In the genomic region with DNA sequence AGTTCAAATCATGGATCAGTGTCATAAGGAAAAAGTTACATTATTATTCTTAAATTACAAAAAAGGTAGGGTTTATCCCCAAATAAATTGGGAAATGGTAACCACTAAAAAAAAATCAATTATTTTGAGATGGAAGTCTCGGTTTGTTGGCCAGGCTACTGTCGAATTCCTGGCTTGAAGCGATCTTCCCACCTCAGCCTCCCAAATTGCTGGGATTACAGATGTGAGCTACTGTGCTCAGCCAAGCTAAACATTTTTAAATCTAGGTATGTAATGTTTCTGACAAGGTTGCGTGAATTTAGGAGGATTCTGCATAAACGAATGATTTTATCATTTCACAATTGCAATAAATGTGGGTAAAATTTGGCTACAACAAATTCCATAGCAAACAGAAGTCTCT, we compare ENCODE assay signal across 1 cellular context.
TF ChIP-seq lines count a peak whose summit lies in the region.

No MANE protein-coding gene starts in this region.

TF ChIP-seq in GM23338, 12 proteins besides CTCF, POLR2A, EP300 and RAD21 (continued from another document):
- TF ChIP-seq, protein P1, sequence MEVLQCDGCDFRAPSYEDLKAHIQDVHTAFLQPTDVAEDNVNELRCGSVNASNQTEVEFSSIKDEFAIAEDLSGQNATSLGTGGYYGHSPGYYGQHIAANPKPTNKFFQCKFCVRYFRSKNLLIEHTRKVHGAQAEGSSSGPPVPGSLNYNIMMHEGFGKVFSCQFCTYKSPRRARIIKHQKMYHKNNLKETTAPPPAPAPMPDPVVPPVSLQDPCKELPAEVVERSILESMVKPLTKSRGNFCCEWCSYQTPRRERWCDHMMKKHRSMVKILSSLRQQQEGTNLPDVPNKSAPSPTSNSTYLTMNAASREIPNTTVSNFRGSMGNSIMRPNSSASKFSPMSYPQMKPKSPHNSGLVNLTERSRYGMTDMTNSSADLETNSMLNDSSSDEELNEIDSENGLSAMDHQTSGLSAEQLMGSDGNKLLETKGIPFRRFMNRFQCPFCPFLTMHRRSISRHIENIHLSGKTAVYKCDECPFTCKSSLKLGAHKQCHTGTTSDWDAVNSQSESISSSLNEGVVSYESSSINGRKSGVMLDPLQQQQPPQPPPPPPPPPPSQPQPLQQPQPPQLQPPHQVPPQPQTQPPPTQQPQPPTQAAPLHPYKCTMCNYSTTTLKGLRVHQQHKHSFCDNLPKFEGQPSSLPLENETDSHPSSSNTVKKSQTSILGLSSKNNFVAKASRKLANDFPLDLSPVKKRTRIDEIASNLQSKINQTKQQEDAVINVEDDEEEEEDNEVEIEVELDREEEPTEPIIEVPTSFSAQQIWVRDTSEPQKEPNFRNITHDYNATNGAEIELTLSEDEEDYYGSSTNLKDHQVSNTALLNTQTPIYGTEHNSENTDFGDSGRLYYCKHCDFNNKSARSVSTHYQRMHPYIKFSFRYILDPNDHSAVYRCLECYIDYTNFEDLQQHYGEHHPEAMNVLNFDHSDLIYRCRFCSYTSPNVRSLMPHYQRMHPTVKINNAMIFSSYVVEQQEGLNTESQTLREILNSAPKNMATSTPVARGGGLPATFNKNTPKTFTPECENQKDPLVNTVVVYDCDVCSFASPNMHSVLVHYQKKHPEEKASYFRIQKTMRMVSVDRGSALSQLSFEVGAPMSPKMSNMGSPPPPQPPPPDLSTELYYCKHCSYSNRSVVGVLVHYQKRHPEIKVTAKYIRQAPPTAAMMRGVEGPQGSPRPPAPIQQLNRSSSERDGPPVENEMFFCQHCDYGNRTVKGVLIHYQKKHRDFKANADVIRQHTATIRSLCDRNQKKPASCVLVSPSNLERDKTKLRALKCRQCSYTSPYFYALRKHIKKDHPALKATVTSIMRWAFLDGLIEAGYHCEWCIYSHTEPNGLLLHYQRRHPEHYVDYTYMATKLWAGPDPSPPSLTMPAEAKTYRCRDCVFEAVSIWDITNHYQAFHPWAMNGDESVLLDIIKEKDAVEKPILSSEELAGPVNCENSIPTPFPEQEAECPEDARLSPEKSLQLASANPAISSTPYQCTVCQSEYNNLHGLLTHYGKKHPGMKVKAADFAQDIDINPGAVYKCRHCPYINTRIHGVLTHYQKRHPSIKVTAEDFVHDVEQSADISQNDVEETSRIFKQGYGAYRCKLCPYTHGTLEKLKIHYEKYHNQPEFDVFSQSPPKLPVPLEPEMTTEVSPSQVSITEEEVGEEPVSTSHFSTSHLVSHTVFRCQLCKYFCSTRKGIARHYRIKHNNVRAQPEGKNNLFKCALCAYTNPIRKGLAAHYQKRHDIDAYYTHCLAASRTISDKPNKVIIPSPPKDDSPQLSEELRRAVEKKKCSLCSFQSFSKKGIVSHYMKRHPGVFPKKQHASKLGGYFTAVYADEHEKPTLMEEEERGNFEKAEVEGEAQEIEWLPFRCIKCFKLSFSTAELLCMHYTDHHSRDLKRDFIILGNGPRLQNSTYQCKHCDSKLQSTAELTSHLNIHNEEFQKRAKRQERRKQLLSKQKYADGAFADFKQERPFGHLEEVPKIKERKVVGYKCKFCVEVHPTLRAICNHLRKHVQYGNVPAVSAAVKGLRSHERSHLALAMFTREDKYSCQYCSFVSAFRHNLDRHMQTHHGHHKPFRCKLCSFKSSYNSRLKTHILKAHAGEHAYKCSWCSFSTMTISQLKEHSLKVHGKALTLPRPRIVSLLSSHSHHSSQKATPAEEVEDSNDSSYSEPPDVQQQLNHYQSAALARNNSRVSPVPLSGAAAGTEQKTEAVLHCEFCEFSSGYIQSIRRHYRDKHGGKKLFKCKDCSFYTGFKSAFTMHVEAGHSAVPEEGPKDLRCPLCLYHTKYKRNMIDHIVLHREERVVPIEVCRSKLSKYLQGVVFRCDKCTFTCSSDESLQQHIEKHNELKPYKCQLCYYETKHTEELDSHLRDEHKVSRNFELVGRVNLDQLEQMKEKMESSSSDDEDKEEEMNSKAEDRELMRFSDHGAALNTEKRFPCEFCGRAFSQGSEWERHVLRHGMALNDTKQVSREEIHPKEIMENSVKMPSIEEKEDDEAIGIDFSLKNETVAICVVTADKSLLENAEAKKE (CRISPR knock-in tag; IDR thresholded peaks at IDR 0.05): no peak
- TF ChIP-seq EZH2 (IDR thresholded peaks at IDR 0.05; ENCODE audit: low read depth, unreplicated experiment) (no peak), POLR2AphosphoS5 (IDR thresholded peaks at IDR 0.05; ENCODE audit: low read depth) (no peak), CREB1 (CRISPR knock-in tag; IDR thresholded peaks at IDR 0.05; ENCODE audit: low read depth) (no peak)
